7 cellular contexts compared by ENCODE assay signal in genomic region chr1:85470130-85470529, GRCh38. TPM values are rescaled to one million over a fixed set of nuclear protein-coding genes. Genes with fewer than 3 reads are reported as not detected.
"Had no signal": no experiment of that assay in that cellular context is flagged by ENCODE, and none has a peak within 500 bp of the region (broad histone marks: within the 10 kb centered on the region; RNA-seq: fewer than 3 reads in every experiment).

No MANE protein-coding gene starts in this region.

RNA-seq across cellular contexts. Expression of gene DDAH1, which starts 5.2 kb away (rescaled TPM):
- total RNA-seq: activated CD4-positive, alpha-beta memory T cell treated with anti-CD3 and anti-CD28 coated beads for 36 hours; activated CD4-positive, alpha-beta memory T cell treated with anti-CD3 and anti-CD28 coated beads, Interleukin-2, amount 10 ng/mL, durations not matched to agents 7 days and 5 days; activated CD4-positive, alpha-beta T cell treated with anti-CD3 and anti-CD28 coated beads, Interleukin-2, amount 10 ng/mL, durations not matched to agents 24 days and 14 days; activated CD4-positive, alpha-beta T cell treated with anti-CD3 and anti-CD28 coated beads, Interleukin-2, amount 10 ng/mL, durations not matched to agents 7 days and 5 days; activated CD8-positive, alpha-beta memory T cell treated with anti-CD3 and anti-CD28 coated beads, Interleukin-2, amount 10 ng/mL, durations not matched to agents 7 days and 5 days; T-helper 1 cell treated with Interleukin-12 subunit alpha and Interleukin-12 subunit beta and Interleukin-4 antibody, amounts not matched to agents 30 ng/mL and 1 ng/mL, for 36 hours; T-helper 17 cell had no signal
